ENCODE assay signal across 1 cellular context in genomic region chr13:99605417-99606321, GRCh38.
A peak's percentile ranks its signal among the peaks of the same experiment; 100 is the strongest.
TF ChIP-seq lines count a peak whose summit lies in the region.

No MANE protein-coding gene starts in this region.

TF ChIP-seq in HepG2, 621 proteins besides CTCF, POLR2A, EP300 and RAD21 (continued from another document):
- TF ChIP-seq, protein P1, sequence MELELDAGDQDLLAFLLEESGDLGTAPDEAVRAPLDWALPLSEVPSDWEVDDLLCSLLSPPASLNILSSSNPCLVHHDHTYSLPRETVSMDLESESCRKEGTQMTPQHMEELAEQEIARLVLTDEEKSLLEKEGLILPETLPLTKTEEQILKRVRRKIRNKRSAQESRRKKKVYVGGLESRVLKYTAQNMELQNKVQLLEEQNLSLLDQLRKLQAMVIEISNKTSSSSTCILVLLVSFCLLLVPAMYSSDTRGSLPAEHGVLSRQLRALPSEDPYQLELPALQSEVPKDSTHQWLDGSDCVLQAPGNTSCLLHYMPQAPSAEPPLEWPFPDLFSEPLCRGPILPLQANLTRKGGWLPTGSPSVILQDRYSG (CRISPR knock-in tag; IDR thresholded peaks at IDR 0.05), result no peak
- TF ChIP-seq CBX1 (IDR thresholded peaks at IDR 0.05; ENCODE audit: low read depth) (no peak), ZNF576 (CRISPR knock-in tag; IDR thresholded peaks at IDR 0.05) (no peak), TEAD3 (CRISPR knock-in tag; optimal IDR thresholded peaks at IDR 0.05; ENCODE audit: borderline replicate concordance) (no peak), ZNF878 (CRISPR knock-in tag; IDR thresholded peaks at IDR 0.05) (no peak), ZBTB8A (CRISPR knock-in tag; IDR thresholded peaks at IDR 0.05; ENCODE audit: borderline replicate concordance, low read depth) (no peak), HNF4G (IDR thresholded peaks at IDR 0.05; ENCODE audit: borderline replicate concordance, low read depth, low read length) (0 out of 2 replicates have a peak, but pooled peaks have one; percentile 33), HNF4G (CRISPR knock-in tag; IDR thresholded peaks at IDR 0.05; ENCODE audit: borderline replicate concordance, low read depth) (peak; percentile 82; the same call in 1 of the 2 replicates), FLYWCH1 (CRISPR knock-in tag; IDR thresholded peaks at IDR 0.05) (no peak), MEIS1 (CRISPR knock-in tag; IDR thresholded peaks at IDR 0.05; ENCODE audit: borderline replicate concordance) (peak; percentile 73; the same call in 1 of the 2 replicates), CHD2 (IDR thresholded peaks at IDR 0.05; ENCODE audit: low read depth, low read length) (no peak), ZNF331 (CRISPR knock-in tag; IDR thresholded peaks at IDR 0.05) (0 out of 2 replicates have a peak, but pooled peaks have one; percentile 22), SAP130 (CRISPR knock-in tag; IDR thresholded peaks at IDR 0.05; ENCODE audit: low read depth) (peak; percentile 35), ZNF644 (CRISPR knock-in tag; IDR thresholded peaks at IDR 0.05; ENCODE audit: low read depth) (peak; percentile 55; the same call in 1 of the 2 replicates), NR2C2 (CRISPR knock-in tag; IDR thresholded peaks at IDR 0.05; ENCODE audit: borderline replicate concordance) (peak; percentile 63; the same call in 1 of the 2 replicates), ARNT (IDR thresholded peaks at IDR 0.05) (no peak), MXI1 (IDR thresholded peaks at IDR 0.05; ENCODE audit: borderline replicate concordance, low read depth, low read length) (peak; percentile 60; the same call in 1 of the 3 replicates), TBP (CRISPR knock-in tag; IDR thresholded peaks at IDR 0.05) (no peak), MYNN (CRISPR knock-in tag; IDR thresholded peaks at IDR 0.05; ENCODE audit: low read depth) (no peak)
- TF ChIP-seq, protein P2, sequence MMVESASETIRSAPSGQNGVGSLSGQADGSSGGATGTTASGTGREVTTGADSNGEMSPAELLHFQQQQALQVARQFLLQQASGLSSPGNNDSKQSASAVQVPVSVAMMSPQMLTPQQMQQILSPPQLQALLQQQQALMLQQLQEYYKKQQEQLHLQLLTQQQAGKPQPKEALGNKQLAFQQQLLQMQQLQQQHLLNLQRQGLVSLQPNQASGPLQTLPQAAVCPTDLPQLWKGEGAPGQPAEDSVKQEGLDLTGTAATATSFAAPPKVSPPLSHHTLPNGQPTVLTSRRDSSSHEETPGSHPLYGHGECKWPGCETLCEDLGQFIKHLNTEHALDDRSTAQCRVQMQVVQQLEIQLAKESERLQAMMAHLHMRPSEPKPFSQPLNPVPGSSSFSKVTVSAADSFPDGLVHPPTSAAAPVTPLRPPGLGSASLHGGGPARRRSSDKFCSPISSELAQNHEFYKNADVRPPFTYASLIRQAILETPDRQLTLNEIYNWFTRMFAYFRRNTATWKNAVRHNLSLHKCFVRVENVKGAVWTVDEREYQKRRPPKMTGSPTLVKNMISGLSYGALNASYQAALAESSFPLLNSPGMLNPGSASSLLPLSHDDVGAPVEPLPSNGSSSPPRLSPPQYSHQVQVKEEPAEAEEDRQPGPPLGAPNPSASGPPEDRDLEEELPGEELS (CRISPR knock-in tag; IDR thresholded peaks at IDR 0.05), result 0 out of 2 replicates have a peak, but pooled peaks have one; percentile 15
- TF ChIP-seq, protein P3, sequence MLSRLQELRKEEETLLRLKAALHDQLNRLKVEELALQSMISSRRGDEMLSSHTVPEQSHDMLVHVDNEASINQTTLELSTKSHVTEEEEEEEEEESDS (CRISPR knock-in tag; IDR thresholded peaks at IDR 0.05; ENCODE audit: borderline replicate concordance), result no peak
- TF ChIP-seq, protein P4, sequence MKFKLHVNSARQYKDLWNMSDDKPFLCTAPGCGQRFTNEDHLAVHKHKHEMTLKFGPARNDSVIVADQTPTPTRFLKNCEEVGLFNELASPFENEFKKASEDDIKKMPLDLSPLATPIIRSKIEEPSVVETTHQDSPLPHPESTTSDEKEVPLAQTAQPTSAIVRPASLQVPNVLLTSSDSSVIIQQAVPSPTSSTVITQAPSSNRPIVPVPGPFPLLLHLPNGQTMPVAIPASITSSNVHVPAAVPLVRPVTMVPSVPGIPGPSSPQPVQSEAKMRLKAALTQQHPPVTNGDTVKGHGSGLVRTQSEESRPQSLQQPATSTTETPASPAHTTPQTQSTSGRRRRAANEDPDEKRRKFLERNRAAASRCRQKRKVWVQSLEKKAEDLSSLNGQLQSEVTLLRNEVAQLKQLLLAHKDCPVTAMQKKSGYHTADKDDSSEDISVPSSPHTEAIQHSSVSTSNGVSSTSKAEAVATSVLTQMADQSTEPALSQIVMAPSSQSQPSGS (CRISPR knock-in tag; IDR thresholded peaks at IDR 0.05), result 0 out of 2 replicates have a peak, but pooled peaks have one; percentile 1
